Comparison of ENCODE assay signal across 14 cellular contexts in the genomic region with DNA sequence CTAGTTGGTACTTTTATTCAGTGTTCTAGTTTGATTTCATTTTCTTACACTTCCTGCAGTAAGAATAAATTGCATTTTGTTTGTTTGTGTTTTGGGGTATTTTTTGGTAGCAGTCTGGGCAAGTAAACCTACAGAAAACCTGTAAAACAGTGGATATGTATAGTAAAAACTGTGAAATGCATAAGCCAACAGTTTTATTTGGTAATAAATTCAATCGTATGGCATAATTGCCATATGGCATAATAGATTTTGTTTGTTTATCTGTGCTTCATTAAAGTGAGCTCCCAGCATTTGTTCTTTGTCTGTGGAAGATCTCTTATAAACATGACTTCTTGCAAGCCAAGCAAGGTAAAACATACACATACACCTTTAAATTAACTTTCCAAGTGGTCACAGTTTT.
"Had no signal": no experiment of that assay in that cellular context is flagged by ENCODE, and none has a peak within 500 bp of the region (broad histone marks: within the 10 kb centered on the region; RNA-seq: fewer than 3 reads in every experiment).

No MANE protein-coding gene starts in this region.

- DNase-seq: effector CD8-positive, alpha-beta T cell; foreskin melanocyte; heart left ventricle; hippocampal formation; mesendoderm; naive B cell; small intestine; stimulated activated CD4-positive, alpha-beta T cell treated with anti-CD3 and anti-CD28 coated beads, Interleukin-12 subunit alpha, Interleukin-12 subunit beta, amount 100 ng/mL, for 4 hours; stimulated activated naive CD4-positive, alpha-beta T cell; stomach; trophoblast cell had no signal

- H3K27ac ChIP-seq: coronary artery, heart left ventricle, neutrophil, right atrium auricular region, stomach had no signal

- ATAC-seq: heart left ventricle had no signal

- H3K27me3 ChIP-seq: heart left ventricle, neutrophil, right atrium auricular region, stomach had no signal

- H3K4me1 ChIP-seq: right atrium auricular region had no signal

- H3K36me3 ChIP-seq: heart left ventricle, neutrophil, right atrium auricular region, stomach had no signal

- H3K4me3 ChIP-seq: coronary artery, heart left ventricle, right atrium auricular region, stomach had no signal

- H3K9me3 ChIP-seq: heart left ventricle, neutrophil, right atrium auricular region, stomach had no signal
